19 cellular contexts compared by ENCODE assay signal in genomic region chr6:144384427-144384826, GRCh38.
"Had no signal": no experiment of that assay in that cellular context is flagged by ENCODE, and none has a peak within 500 bp of the region (broad histone marks: within the 10 kb centered on the region; RNA-seq: fewer than 3 reads in every experiment).

No MANE protein-coding gene starts in this region.

- ATAC-seq: activated CD8-positive, alpha-beta T cell treated with anti-CD3 and anti-CD28 coated beads, Interleukin-2, amount 10 ng/mL, durations not matched to agents 7 days and 5 days; activated T-cell treated with anti-CD3 and anti-CD28 coated beads, Interleukin-2, amount 50 U/mL, for 4 hours; gastroesophageal sphincter; heart left ventricle; left lung had no signal

- H3K4me3 ChIP-seq: adrenal gland, esophagus muscularis mucosa, gastroesophageal sphincter, heart left ventricle, left lung, right atrium auricular region, skin epidermis, stomach, vagina had no signal

- H3K27ac ChIP-seq: adrenal gland, esophagus muscularis mucosa, gastroesophageal sphincter, heart left ventricle, left lung, right atrium auricular region, skin epidermis, vagina had no signal

- H3K4me1 ChIP-seq: right atrium auricular region had no signal

- H3K27me3 Mint-ChIP-seq: activated CD4-positive, alpha-beta T cell treated with anti-CD3 and anti-CD28 coated beads, Interleukin-2, amount 10 ng/mL, durations not matched to agents 7 days and 5 days; dendritic cell treated with granulocyte-macrophage colony-stimulating factor and Interleukin-4, amounts not matched to agents 40 ng/mL and 50 ng/mL, for 4 days; progenitor cell of endocrine pancreas had no signal

- H3K36me3 ChIP-seq: adrenal gland, esophagus muscularis mucosa, gastroesophageal sphincter, left lung, right atrium auricular region, stomach, vagina had no signal

- H3K27ac Mint-ChIP-seq: activated CD4-positive, alpha-beta T cell treated with anti-CD3 and anti-CD28 coated beads, Interleukin-2, amount 10 ng/mL, durations not matched to agents 7 days and 5 days; activated CD8-positive, alpha-beta T cell treated with anti-CD3 and anti-CD28 coated beads, Interleukin-2, amount 10 ng/mL, durations not matched to agents 7 days and 5 days; dendritic cell treated with granulocyte-macrophage colony-stimulating factor and Interleukin-4, amounts not matched to agents 40 ng/mL and 50 ng/mL, for 4 days had no signal

- DNase-seq: activated CD4-positive, alpha-beta T cell treated with anti-CD3 and anti-CD28 coated beads, Interleukin-2, amount 10 ng/mL, durations not matched to agents 7 days and 5 days; activated CD8-positive, alpha-beta T cell treated with anti-CD3 and anti-CD28 coated beads, Interleukin-2, amount 10 ng/mL, durations not matched to agents 7 days and 5 days; activated effector memory CD4-positive, alpha-beta T cell treated with anti-CD3 and anti-CD28 coated beads, Interleukin-2, amount 50 U/mL, for 16 hours; activated naive CD4-positive, alpha-beta T cell treated with anti-CD3 and anti-CD28 coated beads, Interleukin-2, amount 50 U/mL, for 16 hours; activated T-cell treated with anti-CD3 and anti-CD28 coated beads, Interleukin-2, amount 50 U/mL, for 4 hours; adrenal gland; effector CD8-positive, alpha-beta T cell; heart left ventricle; left lung; stomach; trophoblast cell had no signal

- H3K4me1 Mint-ChIP-seq: neural crest cell had no signal

- H3K9me3 ChIP-seq: adrenal gland, esophagus muscularis mucosa, gastroesophageal sphincter, right atrium auricular region, vagina had no signal

- H3K4me3 Mint-ChIP-seq: activated CD4-positive, alpha-beta T cell treated with anti-CD3 and anti-CD28 coated beads, Interleukin-2, amount 10 ng/mL, durations not matched to agents 7 days and 5 days; activated CD8-positive, alpha-beta T cell treated with anti-CD3 and anti-CD28 coated beads, Interleukin-2, amount 10 ng/mL, durations not matched to agents 7 days and 5 days; activated T-cell treated with anti-CD3 and anti-CD28 coated beads, Interleukin-2, amount 50 U/mL, for 4 hours; dendritic cell treated with granulocyte-macrophage colony-stimulating factor and Interleukin-4, amounts not matched to agents 40 ng/mL and 50 ng/mL, for 4 days; neural crest cell had no signal

- H3K27me3 ChIP-seq: adrenal gland, esophagus muscularis mucosa, gastroesophageal sphincter, heart left ventricle, left lung, right atrium auricular region, stomach, vagina had no signal
